Comparison of ENCODE assay signal across 8 cellular contexts in genomic region chr11:102780491-102780918, GRCh38. TPM values are rescaled to one million over a fixed set of nuclear protein-coding genes. Genes with fewer than 3 reads are reported as not detected.
DNase-seq lines count a peak whose midpoint lies in the region; ATAC-seq and TF ChIP-seq lines count a peak whose summit lies in the region.

TSS of gene MMP10 (minus strand) at chr11:102780628. CDS start at chr11:102780591, 37 bp downstream.

- TF ChIP-seq POLR2A in HCT116 (IDR thresholded peaks at IDR 0.05; ENCODE audit: borderline replicate concordance, extremely low read depth, insufficient read depth, insufficient read length), result no peak

- TF ChIP-seq CTCF in BE2C (IDR thresholded peaks at IDR 0.05; ENCODE audit: low read depth, low read length), result peak; percentile 43
- peak; percentile 42 to 72 (median 72); a peak in 5 of 6 replicates for TF ChIP-seq CTCF in HCT116 (IDR thresholded peaks at IDR 0.05 in 2 of 3, conservative IDR thresholded peaks at IDR 0.05 in 1 of 3; ENCODE audit: borderline replicate concordance in 1 of 3, insufficient read depth in 1 of 3, low read depth in 2 of 3, low read length in 2 of 3)
- TF ChIP-seq CTCF in psoas muscle (IDR thresholded peaks at IDR 0.05), result no peak

- H3K4me1 ChIP-seq in BE2C (no peaks in the 10 kb centered on the region), HCT116 (ENCODE audit: control insufficient read depth in 1 of 2, insufficient read depth in 2 of 2, low read length in 2 of 2) (peaks cover 0 to 6% of the 10 kb centered on the region in 2 experiments; a peak in 1 of 4 replicates), iPS DF 6.9 (ENCODE audit: control insufficient read depth, insufficient read depth, low read length) (peaks cover 1% of the 10 kb centered on the region; the same call in 1 of the 2 replicates), psoas muscle (no peaks in the 10 kb centered on the region)

- H3K9ac ChIP-seq in HCT116 (ENCODE audit: low read length), result no peak within 1 kb of the TSS

- H3K27me3 ChIP-seq in BE2C, result no peaks in the 10 kb centered on the region
- H3K27me3 ChIP-seq in HCT116 (ENCODE audit: insufficient read depth, low read length), result no peaks in the 10 kb centered on the region
- no peaks in the 10 kb centered on the region for H3K27me3 ChIP-seq in iPS DF 6.9 (ENCODE audit: control insufficient read depth, insufficient read depth, low read length)
- H3K27me3 ChIP-seq in psoas muscle (ENCODE audit: insufficient read depth in 3 of 3, low read length in 2 of 3), result no peaks in the 10 kb centered on the region

- CTCF ChIA-PET in HCT116 (lab: Charles Lee), result interaction anchor here (1.0 to 1.3 kb wide), 4 partner anchors 8 to 134 kb away, joined by 3 to 13 read pairs (median 5); no protein-coding TSS in a partner anchor

- H3K9me2 ChIP-seq in HCT116 (ENCODE audit: insufficient read depth), result no peaks in the 10 kb centered on the region

- H3K36me3 ChIP-seq in BE2C (no peaks in the 10 kb centered on the region), HCT116 (ENCODE audit: control insufficient read depth in 1 of 2, insufficient read depth in 2 of 2, low read length in 2 of 2) (no peaks in the 10 kb centered on the region), iPS DF 6.9 (ENCODE audit: control insufficient read depth, insufficient read depth, low read length) (no peaks in the 10 kb centered on the region), psoas muscle (ENCODE audit: insufficient read depth in 1 of 2, low read depth in 1 of 2) (no peaks in the 10 kb centered on the region)

- peak; percentile 44; the same call in 1 of the 2 replicates for TF ChIP-seq RAD21 in HCT116 (IDR thresholded peaks at IDR 0.05; ENCODE audit: low read depth)

- no peak within 1 kb of the TSS for H3K27ac ChIP-seq in HCT116 (ENCODE audit: low read depth, low read length)
- no peak within 1 kb of the TSS for H3K27ac ChIP-seq in iPS DF 6.9 (ENCODE audit: low read length)
- no peak within 1 kb of the TSS for H3K27ac ChIP-seq in psoas muscle

- no peak within 1 kb of the TSS for H3K4me3 ChIP-seq in BE2C (ENCODE audit: low read depth, low read length)
- no peak within 1 kb of the TSS for H3K4me3 ChIP-seq in HCT116 (replicated peaks in 1 of 2; ENCODE audit: low read depth in 1 of 2, low read length in 2 of 2)
- no peak within 1 kb of the TSS for H3K4me3 ChIP-seq in iPS DF 6.9 (ENCODE audit: low read length)
- H3K4me3 ChIP-seq in psoas muscle, result no peak within 1 kb of the TSS

- peak within 1 kb of the TSS; percentile 13; the same call in 1 of the 2 replicates for H3K4me2 ChIP-seq in HCT116 (ENCODE audit: low read length)

- no peaks in the 10 kb centered on the region for H3K79me2 ChIP-seq in HCT116 (ENCODE audit: insufficient read depth, low read length)

- intact Hi-C loops in HCT116 (cut with micrococcal nuclease) (no loop called here), psoas muscle (cut with DNase I) (no loop called here)

- peak within 1 kb of the TSS; percentile 64 for H2AFZ ChIP-seq in HCT116 (ENCODE audit: low read depth, low read length, poor library complexity, severe bottlenecking)

- DNase-seq in BE2C (no peak), HCT116 (ENCODE audit: low read depth, low spot score) (peak; percentile 54), SHP77 treated with DMSO at 0.1 percent for 48 hours (lab: John Stamatoyannopoulos, UW) (peak; percentile 40), iPS DF 6.9 (ENCODE audit: low read depth, low spot score) (peak; percentile 35), psoas muscle (no peak), mesenteric fat pad (ENCODE audit: low spot score) (no peak), NCI-H2029 treated with DMSO at 0.1 percent for 48 hours (lab: John Stamatoyannopoulos, UW) (no peak)
- no peak for DNase-seq in activated T-cell treated with anti-CD3 and anti-CD28 coated beads, Interleukin-2, amount 50 U/mL, for 48 hours

- no peaks in the 10 kb centered on the region for H4K20me1 ChIP-seq in HCT116 (ENCODE audit: insufficient read depth)

- POLR2A ChIA-PET in HCT116 (lab: Charles Lee), result no interaction called here

- H3K9me3 ChIP-seq in BE2C (no peaks in the 10 kb centered on the region), HCT116 (ENCODE audit: control insufficient read depth in 1 of 2, insufficient read depth in 1 of 2, low read depth in 1 of 2, low read length in 2 of 2) (no peaks in the 10 kb centered on the region), iPS DF 6.9 (ENCODE audit: control insufficient read depth, insufficient read depth, low read length) (no peaks in the 10 kb centered on the region), psoas muscle (no peaks in the 10 kb centered on the region)

- no CpG with 5 or more reads among the region's 2 CpGs for WGBS in iPS DF 6.9 (ENCODE audit: insufficient coverage, insufficient read length)
- 37 to 45% (median 43%) methylated on average over 2 of the region's 2 CpGs for WGBS in psoas muscle, 3 donors

- no TSS peak for BruUV-seq in HCT116 (replicated peaks; lab: Mats Ljungman, UMichigan)

- peak; percentile 99 for ATAC-seq in HCT116
- no peak for ATAC-seq in psoas muscle

- RAD21 ChIA-PET in HCT116 (lab: Charles Lee; ENCODE audit: low non-redundant PET in 1 of 2, low total read pairs in 2 of 2, uncharacterized antibody in 2 of 2, unreplicated experiment in 2 of 2), result no interaction called here

TF ChIP-seq in HCT116, 20 proteins besides CTCF, POLR2A, EP300 and RAD21:
- TF ChIP-seq CEBPB (IDR thresholded peaks at IDR 0.05; ENCODE audit: low read depth) (no peak), ELF1 (IDR thresholded peaks at IDR 0.05; ENCODE audit: borderline replicate concordance, low read depth) (no peak), TCF7L2 (IDR thresholded peaks at IDR 0.05; ENCODE audit: borderline replicate concordance, extremely low read depth, insufficient read depth, insufficient read length) (no peak), JUND (IDR thresholded peaks at IDR 0.05) (no peak), CBX3 (IDR thresholded peaks at IDR 0.05; ENCODE audit: low read depth) (peak; percentile 37; the same call in 1 of the 2 replicates), SP1 (IDR thresholded peaks at IDR 0.05; ENCODE audit: low read depth) (no peak), ZBTB33 (IDR thresholded peaks at IDR 0.05; ENCODE audit: extremely low read depth, insufficient replicate concordance, low read length) (no peak), EZH2phosphoT487 (IDR thresholded peaks at IDR 0.05; ENCODE audit: borderline replicate concordance) (no peak), ZNF274 (IDR thresholded peaks at IDR 0.05; ENCODE audit: low read depth, low read length) (no peak), REST (IDR thresholded peaks at IDR 0.05; ENCODE audit: low read depth) (no peak), EZH2 (IDR thresholded peaks at IDR 0.05) (no peak), SRF (IDR thresholded peaks at IDR 0.05; ENCODE audit: low read depth) (no peak), FOSL1 (IDR thresholded peaks at IDR 0.05; ENCODE audit: low read depth) (peak; percentile 40), ATF3 (IDR thresholded peaks at IDR 0.05) (no peak), ZFX (IDR thresholded peaks at IDR 0.05) (no peak), YY1 (IDR thresholded peaks at IDR 0.05; ENCODE audit: extremely low read depth, insufficient replicate concordance, low read depth, low read length) (no peak)

RNA-seq across cellular contexts. Expression of gene MMP10, which starts in this region (rescaled TPM):
- not detected for polyA plus RNA-seq in BE2C (2012; ENCODE audit: insufficient read depth, insufficient read length, low read depth)
- not detected for total RNA-seq in HCT116 (2021; ENCODE audit: unreplicated experiment)
- not detected in 2 replicates for polyA plus RNA-seq in HCT116 (2012)
- not detected for total RNA-seq in psoas muscle
- under 1 TPM in 2 of 3 donors, not detected in 1; 0.14 to 0.17 TPM for polyA plus RNA-seq in psoas muscle
- total RNA-seq in mesenteric fat pad, result not detected

Comparison
In these comparisons a context has a peak if more than half of its experiments do, and no peak if none do; other contexts are left out.
1. Peak in DNase-seq, ATAC-seq and H3K4me2 ChIP-seq in HCT116; RNA of the gene not detected or under 1 TPM.
2. DNase-seq: peak in SHP77 treated with DMSO at 0.1 percent for 48 hours (single experiment) and iPS DF 6.9 (single experiment); none in BE2C (single experiment), psoas muscle (0 of 2), mesenteric fat pad (single experiment), NCI-H2029 treated with DMSO at 0.1 percent for 48 hours (single experiment) and activated T-cell treated with anti-CD3 and anti-CD28 coated beads, Interleukin-2, amount 50 U/mL, for 48 hours (0 of 2).